8 cellular contexts compared by ENCODE assay signal in genomic region chr20:53899351-53900167, GRCh38.
DNase-seq lines count a peak whose midpoint lies in the region; ATAC-seq and TF ChIP-seq lines count a peak whose summit lies in the region.

No MANE protein-coding gene starts in this region.

- H3K36me3 ChIP-seq in KMS-11 (ENCODE audit: insufficient read depth): no peaks in the 10 kb centered on the region

- H3K79me2 ChIP-seq in KMS-11 (ENCODE audit: insufficient read depth, low read depth): no peaks in the 10 kb centered on the region

- peak overlapping the region; percentile 19 for H3K27ac ChIP-seq in KMS-11

- H3K4me1 ChIP-seq in KMS-11 (ENCODE audit: low read depth, poor library complexity, severe bottlenecking): peaks cover 38% of the 10 kb centered on the region

- peak; percentile 76 for ATAC-seq in GM21576 (IDR thresholded peaks at IDR 0.05; ENCODE audit: unreplicated experiment)

- TF ChIP-seq CTCF in KMS-11 (conservative IDR thresholded peaks at IDR 0.05; ENCODE audit: low read depth, low read length): no peak

- no peaks in the 10 kb centered on the region for H3K9me3 Mint-ChIP-seq in immature natural killer cell

- no peak overlapping the region for H3K9ac ChIP-seq in KMS-11

- peak overlapping the region in 4 of 5 donors; percentile 15 to 52 (median 44) for H3K4me3 Mint-ChIP-seq in immature natural killer cell

- peak overlapping the region; percentile 61 to 81 (median 78) for H3K27ac Mint-ChIP-seq in immature natural killer cell

- H3K4me1 Mint-ChIP-seq in immature natural killer cell: peaks cover 33 to 51% of the 10 kb centered on the region in 2 donors

- H3K4me3 ChIP-seq in KMS-11 (IDR thresholded peaks at IDR 0.05; ENCODE audit: insufficient read depth, low read depth, low read length): no peak overlapping the region

- peak overlapping the region; percentile 49 for H3K4me2 ChIP-seq in KMS-11

- peaks cover 0 to 5% (median 4%) of the 10 kb centered on the region in 3 donors for H3K27me3 Mint-ChIP-seq in immature natural killer cell (ENCODE audit: low read depth in 3 of 3)

- no peaks in the 10 kb centered on the region for H4K20me1 ChIP-seq in KMS-11 (ENCODE audit: insufficient read depth)

- peak overlapping the region; percentile 36; the same call in 1 of the 2 replicates for H2AFZ ChIP-seq in KMS-11 (ENCODE audit: low read depth)

- in situ Hi-C loops in SK-MEL-5 (cut with HindIII; ENCODE audit: low pct_unique_long_range_greater_than_20kb, low sequenced_read_pairs): loop anchor here (25.0 kb wide), 1 partner anchor 137 kb away; no protein-coding TSS in a partner anchor

- DNase-seq in DMS53 treated with DMSO at 0.1 percent for 48 hours (lab: John Stamatoyannopoulos, UW; ENCODE audit: unreplicated experiment) (peak; percentile 99), SK-MEL-5 (ENCODE audit: low read depth, low spot score) (peak; percentile 90), immature natural killer cell (peak; percentile 56 to 62 (median 57)), iPS-NIHi11 (ENCODE audit: low spot score) (no peak)
- peak; percentile 88 for DNase-seq in activated effector memory CD4-positive, alpha-beta T cell treated with anti-CD3 and anti-CD28 coated beads, Interleukin-2, amount 50 U/mL, for 16 hours
- peak in 2 of 3 experiments; percentile 63 to 73 for DNase-seq in stimulated activated CD4-positive, alpha-beta T cell treated with anti-CD3 and anti-CD28 coated beads, TNF-alpha, amount 100 ng/mL, for 4 hours (ENCODE audit: low read depth in 3 of 3)

- no peaks in the 10 kb centered on the region for H3K27me3 ChIP-seq in KMS-11 (ENCODE audit: insufficient read depth, low read depth)

- no peaks in the 10 kb centered on the region for H3K36me3 Mint-ChIP-seq in immature natural killer cell
